ENCODE assay signal across 21 cellular contexts in genomic region chr6:161100072-161100471, GRCh38.
DNase-seq lines count a peak whose midpoint lies in the region; ATAC-seq and TF ChIP-seq lines count a peak whose summit lies in the region.
"Had no signal": no experiment of that assay in that cellular context is flagged by ENCODE, and none has a peak within 500 bp of the region (broad histone marks: within the 10 kb centered on the region; RNA-seq: fewer than 3 reads in every experiment).

No MANE protein-coding gene starts in this region.

- H3K9me3 Mint-ChIP-seq in nephron progenitor cell (no peaks in the 10 kb centered on the region), Calu3 (ENCODE audit: low read depth, unreplicated experiment) (no peaks in the 10 kb centered on the region)
- H3K9me3 Mint-ChIP-seq: activated T-helper 17 cell treated with anti-CD3 and anti-CD28 coated beads, Interleukin-2, amount 50 U/mL, for 72 hours; naive thymus-derived CD8-positive, alpha-beta T cell; stimulated activated naive CD8-positive, alpha-beta T cell treated with anti-CD3 and anti-CD28 coated beads, Interleukin-15, amount 100 ng/mL, for 72 hours had no signal

- H3K4me3 Mint-ChIP-seq in nephron progenitor cell (no peak overlapping the region), Calu3 (ENCODE audit: low read depth, unreplicated experiment) (no peak overlapping the region)
- H3K4me3 Mint-ChIP-seq: activated CD8-positive, alpha-beta memory T cell treated with anti-CD3 and anti-CD28 coated beads, Interleukin-2, amount 10 ng/mL, durations not matched to agents 7 days and 5 days; activated naive CD8-positive, alpha-beta T cell; activated T-helper 17 cell treated with anti-CD3 and anti-CD28 coated beads, Interleukin-2, amount 50 U/mL, for 72 hours; naive thymus-derived CD8-positive, alpha-beta T cell; stimulated activated naive CD8-positive, alpha-beta T cell treated with anti-CD3 and anti-CD28 coated beads, Interleukin-15, amount 100 ng/mL, for 72 hours had no signal

- CTCF ChIA-PET in Calu3 (lab: Charles Lee): interaction anchor here (1.8 kb wide), 1 partner anchor 271 kb away, joined by 5 read pairs; no protein-coding TSS in a partner anchor

- H3K27ac Mint-ChIP-seq in nephron progenitor cell (peak overlapping the region; percentile 8), Calu3 (ENCODE audit: unreplicated experiment) (no peak overlapping the region)
- H3K27ac Mint-ChIP-seq: activated CD8-positive, alpha-beta memory T cell treated with anti-CD3 and anti-CD28 coated beads, Interleukin-2, amount 10 ng/mL, durations not matched to agents 7 days and 5 days; activated naive CD8-positive, alpha-beta T cell; activated T-helper 17 cell treated with anti-CD3 and anti-CD28 coated beads, Interleukin-2, amount 50 U/mL, for 72 hours; progenitor cell of endocrine pancreas; stimulated activated naive CD8-positive, alpha-beta T cell treated with anti-CD3 and anti-CD28 coated beads, Interleukin-15, amount 100 ng/mL, for 72 hours had no signal

- no TSS peak for BruUV-seq in Calu3 (replicated peaks; lab: Mats Ljungman, UMichigan)

- H3K4me1 Mint-ChIP-seq in nephron progenitor cell (no peaks in the 10 kb centered on the region), Calu3 (ENCODE audit: low read depth, unreplicated experiment) (peaks cover 5% of the 10 kb centered on the region)

- TF ChIP-seq CTCF in nephron progenitor cell (IDR thresholded peaks at IDR 0.05) (no peak), Calu3 (IDR thresholded peaks at IDR 0.05; ENCODE audit: unreplicated experiment) (no peak)

- ATAC-seq in GM18861 (IDR thresholded peaks at IDR 0.05; ENCODE audit: unreplicated experiment): no peak
- ATAC-seq: activated CD8-positive, alpha-beta memory T cell treated with anti-CD3 and anti-CD28 coated beads, Interleukin-2, amount 10 ng/mL, durations not matched to agents 7 days and 5 days; activated T-helper 17 cell treated with anti-CD3 and anti-CD28 coated beads, Interleukin-2, amount 50 U/mL, for 72 hours; naive thymus-derived CD8-positive, alpha-beta T cell; stimulated activated naive CD8-positive, alpha-beta T cell treated with anti-CD3 and anti-CD28 coated beads, Interleukin-15, amount 100 ng/mL, for 72 hours had no signal

- H3K27me3 Mint-ChIP-seq in nephron progenitor cell (ENCODE audit: low read depth, poor library complexity): peaks cover 2% of the 10 kb centered on the region
- H3K27me3 Mint-ChIP-seq in Calu3 (ENCODE audit: unreplicated experiment): no peaks in the 10 kb centered on the region
- H3K27me3 Mint-ChIP-seq: activated CD8-positive, alpha-beta memory T cell treated with anti-CD3 and anti-CD28 coated beads, Interleukin-2, amount 10 ng/mL, durations not matched to agents 7 days and 5 days; activated naive CD8-positive, alpha-beta T cell; activated T-helper 17 cell treated with anti-CD3 and anti-CD28 coated beads, Interleukin-2, amount 50 U/mL, for 72 hours; naive thymus-derived CD8-positive, alpha-beta T cell; progenitor cell of endocrine pancreas; stimulated activated naive CD8-positive, alpha-beta T cell treated with anti-CD3 and anti-CD28 coated beads, Interleukin-15, amount 100 ng/mL, for 72 hours had no signal

- H3K36me3 Mint-ChIP-seq in nephron progenitor cell (ENCODE audit: low read depth) (peaks cover 40% of the 10 kb centered on the region), Calu3 (ENCODE audit: insufficient read depth, unreplicated experiment) (peaks cover 27% of the 10 kb centered on the region)

- DNase-seq in DMS 273 (lab: John Stamatoyannopoulos, UW; ENCODE audit: unreplicated experiment): peak; percentile 8
- DNase-seq in DMS 273 treated with DMSO at 0.1 percent for 48 hours (lab: John Stamatoyannopoulos, UW): no peak
- DNase-seq in globus pallidus (ENCODE audit: low spot score): peak; percentile 76
- no peak for DNase-seq in nephron progenitor cell
- no peak for DNase-seq in activated CD4-positive, alpha-beta T cell treated with anti-CD3 and anti-CD28 coated beads, Interleukin-2, amount 50 U/mL, for 4 hours
- DNase-seq in Calu3: no peak
- DNase-seq in activated T-cell treated with anti-CD3 and anti-CD28 coated beads, Interleukin-2, amount 50 U/mL, for 48 hours: no peak
- DNase-seq: activated CD4-positive, alpha-beta T cell treated with anti-CD3 and anti-CD28 coated beads for 48 hours; activated CD8-positive, alpha-beta memory T cell treated with anti-CD3 and anti-CD28 coated beads, Interleukin-2, amount 10 ng/mL, durations not matched to agents 7 days and 5 days; islet precursor cell; mammary epithelial cell; naive thymus-derived CD8-positive, alpha-beta T cell; NCI-H1105; NCI-H524 treated with DMSO at 0.1 percent for 48 hours; stimulated activated CD4-positive, alpha-beta T cell treated with anti-CD3 and anti-CD28 coated beads, Interleukin-4, amount 100 ng/mL, for 24 hours; stimulated activated naive CD8-positive, alpha-beta T cell treated with anti-CD3 and anti-CD28 coated beads, Interleukin-15, amount 100 ng/mL, for 72 hours; SW 1271 had no signal

- intact Hi-C loops in Calu3 (cut with micrococcal nuclease; ENCODE audit: unreplicated experiment): loop anchor here (10.0 kb wide), 2 partner anchors 275 to 365 kb away; no protein-coding TSS in a partner anchor

Comparison
In these comparisons a context has a peak if more than half of its experiments do, and no peak if none do; other contexts are left out.
1. DNase-seq: peak in DMS 273 (single experiment) and globus pallidus (single experiment); none in DMS 273 treated with DMSO at 0.1 percent for 48 hours (single experiment), nephron progenitor cell (single experiment), activated CD4-positive, alpha-beta T cell treated with anti-CD3 and anti-CD28 coated beads, Interleukin-2, amount 50 U/mL, for 4 hours (0 of 2), Calu3 (single experiment) and activated T-cell treated with anti-CD3 and anti-CD28 coated beads, Interleukin-2, amount 50 U/mL, for 48 hours (0 of 2).